Comparison of ENCODE assay signal across 8 cellular contexts in genomic region chr9:78298046-78298511, GRCh38. TPM values are rescaled to one million over a fixed set of nuclear protein-coding genes. Genes with fewer than 3 reads are reported as not detected.
DNase-seq lines count a peak whose midpoint lies in the region; ATAC-seq and TF ChIP-seq lines count a peak whose summit lies in the region.

No MANE protein-coding gene starts in this region.

- intact Hi-C loops in activated CD4-positive, alpha-beta memory T cell treated with anti-CD3 and anti-CD28 coated beads for 36 hours (cut with micrococcal nuclease): loop anchor here (5.0 kb wide), 2 partner anchors 181 to 821 kb away; no protein-coding TSS in a partner anchor
- intact Hi-C loops in mucosa of descending colon (cut with DNase I, micrococcal nuclease): no loop called here

- DNase-seq in AG04450 (ENCODE audit: low read depth, low spot score): no peak
- DNase-seq in activated CD4-positive, alpha-beta memory T cell treated with anti-CD3 and anti-CD28 coated beads for 36 hours: no peak
- peak; percentile 10 for DNase-seq in fibroblast of mammary gland (ENCODE audit: low read depth)
- DNase-seq in osteocyte (ENCODE audit: extremely low spot score, unreplicated experiment): no peak
- DNase-seq in mucosa of descending colon: no peak

- no peaks in the 10 kb centered on the region for H3K9me3 Mint-ChIP-seq in activated CD4-positive, alpha-beta memory T cell treated with anti-CD3 and anti-CD28 coated beads for 36 hours
- no peaks in the 10 kb centered on the region for H3K9me3 Mint-ChIP-seq in osteocyte (ENCODE audit: unreplicated experiment)

- H3K9me3 ChIP-seq in AG04450 (ENCODE audit: control insufficient read depth, insufficient read depth, low read length) (peaks cover 5% of the 10 kb centered on the region; the same call in 1 of the 2 replicates), mucosa of descending colon (no peaks in the 10 kb centered on the region)

- POLR2A ChIA-PET in AG04450 (lab: Yijun Ruan, JAX): interaction anchor here (1.6 to 2.1 kb wide), 3 partner anchors 17 to 62 kb away, joined by 6 to 12 read pairs (median 10); partner anchors contain the start of gene CEP78
- POLR2A ChIA-PET in activated CD4-positive, alpha-beta memory T cell treated with anti-CD3 and anti-CD28 coated beads for 36 hours (lab: Charles Lee): interaction anchor here (0.6 to 2.1 kb wide), 6 partner anchors 8 to 264 kb away, joined by 3 to 19 read pairs (median 4); partner anchors contain the start of gene CEP78

- ATAC-seq in GM18502 (IDR thresholded peaks at IDR 0.05; ENCODE audit: poor library complexity, unreplicated experiment) (peak; percentile 19), HG02938 (IDR thresholded peaks at IDR 0.05; ENCODE audit: unreplicated experiment) (no peak), GM19023 (IDR thresholded peaks at IDR 0.05; ENCODE audit: unreplicated experiment) (no peak), mucosa of descending colon (no peak)

- H3K4me1 ChIP-seq in mucosa of descending colon (ENCODE audit: low read depth): peaks cover 9% of the 10 kb centered on the region

- H3K4me3 Mint-ChIP-seq in activated CD4-positive, alpha-beta memory T cell treated with anti-CD3 and anti-CD28 coated beads for 36 hours: peak overlapping the region; percentile 89
- H3K4me3 Mint-ChIP-seq in osteocyte (ENCODE audit: unreplicated experiment): peak overlapping the region; percentile 88

- CTCF ChIA-PET in AG04450 (lab: Charles Lee): interaction anchor here (0.7 to 2.3 kb wide), 6 partner anchors 20 to 71 kb away, joined by 5 to 9 read pairs (median 8); no protein-coding TSS in a partner anchor
- CTCF ChIA-PET in activated CD4-positive, alpha-beta memory T cell treated with anti-CD3 and anti-CD28 coated beads for 36 hours (lab: Charles Lee): interaction anchor here (1.2 to 2.0 kb wide), 2 partner anchors 35 to 263 kb away, joined by 3 to 8 read pairs; no protein-coding TSS in a partner anchor

- H3K4me1 Mint-ChIP-seq in activated CD4-positive, alpha-beta memory T cell treated with anti-CD3 and anti-CD28 coated beads for 36 hours (ENCODE audit: low read depth): peaks cover 39% of the 10 kb centered on the region
- peaks cover 31% of the 10 kb centered on the region for H3K4me1 Mint-ChIP-seq in osteocyte (ENCODE audit: unreplicated experiment)

- H3K27ac ChIP-seq in AG04450 (ENCODE audit: low read depth, low read length): peak overlapping the region; percentile 39

- TF ChIP-seq CTCF in AG04450 (IDR thresholded peaks at IDR 0.05; ENCODE audit: low read depth, low read length): no peak
- TF ChIP-seq CTCF in fibroblast of mammary gland (conservative IDR thresholded peaks at IDR 0.05; ENCODE audit: control insufficient read depth, insufficient read depth, low read depth, low read length): no peak
- TF ChIP-seq CTCF in osteocyte (IDR thresholded peaks at IDR 0.05): no peak
- TF ChIP-seq CTCF in mucosa of descending colon (IDR thresholded peaks at IDR 0.05): no peak

- no peaks in the 10 kb centered on the region for H3K27me3 ChIP-seq in AG04450 (ENCODE audit: control insufficient read depth, insufficient read depth, low read length)

- H3K36me3 Mint-ChIP-seq in activated CD4-positive, alpha-beta memory T cell treated with anti-CD3 and anti-CD28 coated beads for 36 hours: peaks cover 32% of the 10 kb centered on the region
- peaks cover 22% of the 10 kb centered on the region for H3K36me3 Mint-ChIP-seq in osteocyte (ENCODE audit: unreplicated experiment)

- no peaks in the 10 kb centered on the region for H3K27me3 Mint-ChIP-seq in activated CD4-positive, alpha-beta memory T cell treated with anti-CD3 and anti-CD28 coated beads for 36 hours
- no peaks in the 10 kb centered on the region for H3K27me3 Mint-ChIP-seq in osteocyte (ENCODE audit: unreplicated experiment)

- H3K27ac Mint-ChIP-seq in activated CD4-positive, alpha-beta memory T cell treated with anti-CD3 and anti-CD28 coated beads for 36 hours: peak overlapping the region; percentile 78
- H3K27ac Mint-ChIP-seq in osteocyte (ENCODE audit: unreplicated experiment): peak overlapping the region; percentile 97

- no peaks in the 10 kb centered on the region for H3K36me3 ChIP-seq in mucosa of descending colon (ENCODE audit: low read depth)

- H3K4me3 ChIP-seq in AG04450 (ENCODE audit: low read depth, low read length): peak overlapping the region; percentile 99
- H3K4me3 ChIP-seq in fibroblast of mammary gland (ENCODE audit: control insufficient read depth, low read depth, low read length): peak overlapping the region; percentile 84
- H3K4me3 ChIP-seq in mucosa of descending colon: no peak overlapping the region

RNA-seq across cellular contexts. Expression of gene PSAT1, which starts 1.2 kb away (rescaled TPM):
- 216 and 271 TPM in 2 replicates for polyA plus RNA-seq in AG04450 (2011; rRNA removed)
- polyA minus RNA-seq in AG04450 (2011; rRNA and poly(A)+ RNA removed): 151 and 163 TPM in 2 replicates
- 100 to 1,000 TPM; 132 to 137 TPM for total RNA-seq in activated CD4-positive, alpha-beta memory T cell treated with anti-CD3 and anti-CD28 coated beads for 36 hours
- total RNA-seq in osteocyte (171 and 179 TPM in 2 replicates), mucosa of descending colon (1 to 10 TPM; 1.2 to 7.2 (median 3.4) TPM)

Comparison
In these comparisons a context has a peak if more than half of its experiments do, and no peak if none do; other contexts are left out.
1. RNA of gene PSAT1, which starts 1.2 kb away (total RNA-seq): 171 to 179 TPM in osteocyte and 132 to 137 TPM in activated CD4-positive, alpha-beta memory T cell treated with anti-CD3 and anti-CD28 coated beads for 36 hours; 1.2 to 7.2 TPM in mucosa of descending colon; every median in the first group is over 10 times any median in the second.